ENCODE assay signal across 8 cellular contexts in the genomic region with DNA sequence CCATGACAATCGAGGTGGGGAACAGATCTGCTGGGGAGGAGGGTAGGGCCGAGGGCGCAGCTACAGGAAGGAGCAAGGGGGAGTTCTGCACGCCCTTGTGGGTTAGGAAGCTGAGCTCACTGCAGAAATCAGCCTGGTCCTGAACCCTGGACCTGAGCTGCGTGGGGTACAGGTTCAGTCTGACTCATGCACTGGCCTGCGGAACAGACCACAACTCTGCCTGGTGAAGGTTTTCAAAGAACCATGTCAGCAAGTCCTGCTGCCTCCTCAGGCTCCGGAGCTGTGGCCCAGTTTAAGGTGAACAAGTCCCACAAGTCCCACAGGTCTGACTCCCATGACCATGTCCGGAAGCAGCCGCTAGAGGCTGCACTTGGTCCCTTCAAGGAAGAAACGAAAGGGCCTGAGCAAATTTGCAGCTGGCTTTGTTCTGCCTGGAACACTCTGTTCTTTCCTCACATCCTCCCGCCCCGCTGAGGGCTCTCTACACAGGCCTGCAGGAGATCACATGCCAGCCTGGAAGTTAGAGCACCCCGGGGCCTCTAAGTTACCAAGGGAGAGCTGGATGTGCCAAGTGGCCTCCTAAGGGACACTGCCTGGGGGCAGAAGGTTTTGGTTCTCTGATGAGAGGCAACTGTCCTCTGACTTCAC. TPM values are rescaled to one million over a fixed set of nuclear protein-coding genes. Genes with fewer than 3 reads are reported as not detected.
DNase-seq lines count a peak whose midpoint lies in the region; ATAC-seq and TF ChIP-seq lines count a peak whose summit lies in the region.

No MANE protein-coding gene starts in this region.

- intact Hi-C loops in natural killer cell (cut with micrococcal nuclease): loop anchor here (1.0 kb wide), 1 partner anchor 83 kb away; no protein-coding TSS in a partner anchor

- H3K4me3 Mint-ChIP-seq in CD4-positive, CD25-positive, alpha-beta regulatory T cell: peak overlapping the region; percentile 86 to 94 (median 93)
- peak overlapping the region; percentile 95 for H3K4me3 Mint-ChIP-seq in natural killer cell
- peak overlapping the region; percentile 88 for H3K4me3 Mint-ChIP-seq in stimulated activated naive CD8-positive, alpha-beta T cell treated with anti-CD3 and anti-CD28 coated beads, Interleukin-15, Interleukin-2, amounts not matched to agents 100 ng/mL and 50 ng/mL, for 24 hours

- ATAC-seq in CD4-positive, CD25-positive, alpha-beta regulatory T cell (ENCODE audit: low read depth in 2 of 2): peak; percentile 73
- ATAC-seq in HG03442 (IDR thresholded peaks at IDR 0.05; ENCODE audit: unreplicated experiment) (peak; percentile 69), natural killer cell (peak; percentile 70 to 81 (median 79))

- H3K27me3 ChIP-seq in CD4-positive, CD25-positive, alpha-beta regulatory T cell (ENCODE audit: control insufficient read depth, insufficient read depth, low read length): no peaks in the 10 kb centered on the region
- no peaks in the 10 kb centered on the region for H3K27me3 ChIP-seq in esophagus (ENCODE audit: control insufficient read depth in 1 of 2, insufficient read depth in 2 of 2, low read length in 2 of 2)

- H3K27ac Mint-ChIP-seq in CD4-positive, CD25-positive, alpha-beta regulatory T cell: peak overlapping the region; percentile 89 to 96 (median 92)
- H3K27ac Mint-ChIP-seq in natural killer cell: peak overlapping the region; percentile 55 to 91
- peak overlapping the region; percentile 97 for H3K27ac Mint-ChIP-seq in stimulated activated naive CD8-positive, alpha-beta T cell treated with anti-CD3 and anti-CD28 coated beads, Interleukin-15, Interleukin-2, amounts not matched to agents 100 ng/mL and 50 ng/mL, for 24 hours

- H3K27me3 Mint-ChIP-seq in CD4-positive, CD25-positive, alpha-beta regulatory T cell: no peaks in the 10 kb centered on the region
- H3K27me3 Mint-ChIP-seq in natural killer cell (ENCODE audit: low read depth in 2 of 2): no peaks in the 10 kb centered on the region
- no peaks in the 10 kb centered on the region for H3K27me3 Mint-ChIP-seq in stimulated activated naive CD8-positive, alpha-beta T cell treated with anti-CD3 and anti-CD28 coated beads, Interleukin-15, Interleukin-2, amounts not matched to agents 100 ng/mL and 50 ng/mL, for 24 hours

- peaks cover 21 to 42% (median 36%) of the 10 kb centered on the region in 4 donors for H3K4me1 Mint-ChIP-seq in CD4-positive, CD25-positive, alpha-beta regulatory T cell
- peaks cover 24 to 27% of the 10 kb centered on the region in 2 donors for H3K4me1 Mint-ChIP-seq in natural killer cell
- H3K4me1 Mint-ChIP-seq in stimulated activated naive CD8-positive, alpha-beta T cell treated with anti-CD3 and anti-CD28 coated beads, Interleukin-15, Interleukin-2, amounts not matched to agents 100 ng/mL and 50 ng/mL, for 24 hours (ENCODE audit: low read depth): peaks cover 63% of the 10 kb centered on the region

- H3K36me3 Mint-ChIP-seq in CD4-positive, CD25-positive, alpha-beta regulatory T cell: no peaks in the 10 kb centered on the region
- no peaks in the 10 kb centered on the region for H3K36me3 Mint-ChIP-seq in natural killer cell
- no peaks in the 10 kb centered on the region for H3K36me3 Mint-ChIP-seq in stimulated activated naive CD8-positive, alpha-beta T cell treated with anti-CD3 and anti-CD28 coated beads, Interleukin-15, Interleukin-2, amounts not matched to agents 100 ng/mL and 50 ng/mL, for 24 hours (ENCODE audit: low read depth)

- 21 to 24% methylated on average over 13 of the region's 13 CpGs for WGBS in esophagus, 2 donors

- peak; percentile 37 to 88 (median 55) for DNase-seq in CD4-positive, CD25-positive, alpha-beta regulatory T cell
- DNase-seq in GM19240 (ENCODE audit: insufficient read length, low spot score) (peak; percentile 44), NOMO-1 (lab: John Stamatoyannopoulos, UW; ENCODE audit: unreplicated experiment in 2 of 2) (peak; percentile 50 to 76), natural killer cell (peak; percentile 37)
- DNase-seq in activated CD8-positive, alpha-beta memory T cell treated with anti-CD3 and anti-CD28 coated beads, Interleukin-2, amount 50 U/mL, for 48 hours: peak; percentile 84

- H3K27ac ChIP-seq in CD4-positive, CD25-positive, alpha-beta regulatory T cell (ENCODE audit: insufficient read depth, low read length, poor library complexity, severe bottlenecking): peak overlapping the region; percentile 65
- H3K27ac ChIP-seq in esophagus (ENCODE audit: low read depth in 2 of 2, low read length in 1 of 2): peak overlapping the region; percentile 88 to 93

- H3K9me3 ChIP-seq in CD4-positive, CD25-positive, alpha-beta regulatory T cell (ENCODE audit: control insufficient read depth in 2 of 2, low read length in 2 of 2): no peaks in the 10 kb centered on the region
- no peaks in the 10 kb centered on the region for H3K9me3 ChIP-seq in esophagus (ENCODE audit: control insufficient read depth in 2 of 2, insufficient read depth in 1 of 2, low read depth in 1 of 2, low read length in 1 of 2)

- TF ChIP-seq CTCF in natural killer cell (IDR thresholded peaks at IDR 0.05): peak; percentile 49

- H3K4me1 ChIP-seq in CD4-positive, CD25-positive, alpha-beta regulatory T cell (ENCODE audit: control insufficient read depth, insufficient read depth, low read length, poor library complexity, severe bottlenecking): peaks cover 35% of the 10 kb centered on the region
- peaks cover 3 to 8% of the 10 kb centered on the region in 2 donors for H3K4me1 ChIP-seq in esophagus (ENCODE audit: control insufficient read depth in 2 of 2, insufficient read depth in 2 of 2, low read length in 1 of 2)

- H3K4me3 ChIP-seq in CD4-positive, CD25-positive, alpha-beta regulatory T cell (ENCODE audit: low read depth, low read length): peak overlapping the region; percentile 93
- H3K4me3 ChIP-seq in esophagus (ENCODE audit: low read depth in 1 of 2, low read length in 2 of 2): no peak overlapping the region

- no peaks in the 10 kb centered on the region for H3K9me3 Mint-ChIP-seq in CD4-positive, CD25-positive, alpha-beta regulatory T cell
- no peaks in the 10 kb centered on the region for H3K9me3 Mint-ChIP-seq in natural killer cell
- peaks cover 3% of the 10 kb centered on the region for H3K9me3 Mint-ChIP-seq in stimulated activated naive CD8-positive, alpha-beta T cell treated with anti-CD3 and anti-CD28 coated beads, Interleukin-15, Interleukin-2, amounts not matched to agents 100 ng/mL and 50 ng/mL, for 24 hours

- H3K36me3 ChIP-seq in CD4-positive, CD25-positive, alpha-beta regulatory T cell (ENCODE audit: control insufficient read depth, insufficient read depth, low read length): no peaks in the 10 kb centered on the region
- no peaks in the 10 kb centered on the region for H3K36me3 ChIP-seq in esophagus (ENCODE audit: control insufficient read depth in 2 of 2, insufficient read depth in 2 of 2, low read length in 1 of 2)

RNA-seq across cellular contexts. Expression of gene AKAP13, which starts 49.3 kb away (rescaled TPM):
- 482 TPM for total RNA-seq in CD4-positive, CD25-positive, alpha-beta regulatory T cell
- 100 to 1,000 TPM; 106 to 121 (median 109) TPM for polyA plus RNA-seq in CD4-positive, CD25-positive, alpha-beta regulatory T cell
- 10 to 100 TPM; 27.6 to 35.7 TPM for polyA plus RNA-seq in esophagus
- total RNA-seq in natural killer cell: 100 to 1,000 TPM; 573 to 661 (median 647) TPM
